ENCODE assay signal across 19 cellular contexts in the genomic region with DNA sequence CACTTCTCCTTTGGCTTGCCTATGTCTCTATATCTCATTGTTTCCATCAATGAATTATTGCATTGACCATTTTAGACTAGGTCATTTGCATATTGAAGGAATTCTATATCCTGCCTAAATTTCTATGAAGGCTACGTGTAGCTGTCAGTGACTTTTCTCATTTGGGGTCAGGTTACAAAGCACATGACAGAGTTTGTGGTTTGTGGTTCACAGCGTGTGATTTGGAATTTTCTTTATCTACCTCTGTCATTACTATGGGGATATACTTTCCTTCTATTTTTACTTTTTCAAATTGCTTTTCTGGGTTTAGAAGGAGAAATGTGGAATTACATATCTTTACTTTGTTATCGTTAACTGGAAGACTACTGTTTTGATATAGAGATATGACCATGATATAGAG.
DNase-seq lines count a peak whose midpoint lies in the region; ATAC-seq, FAIRE-seq and TF ChIP-seq lines count a peak whose summit lies in the region.
"Had no signal": no experiment of that assay in that cellular context is flagged by ENCODE, and none has a peak within 500 bp of the region (broad histone marks: within the 10 kb centered on the region; RNA-seq: fewer than 3 reads in every experiment).

No MANE protein-coding gene starts in this region.

- no peak for TF ChIP-seq CTCF in chondrocyte (IDR thresholded peaks at IDR 0.05)
- no peak for TF ChIP-seq CTCF in Calu3 (IDR thresholded peaks at IDR 0.05; ENCODE audit: unreplicated experiment)

- no peak for ATAC-seq in activated naive CD8-positive, alpha-beta T cell treated with anti-CD3 and anti-CD28 coated beads, Interleukin-2, amount 50 U/mL, for 24 hours
- no peak for ATAC-seq in HG03442 (IDR thresholded peaks at IDR 0.05; ENCODE audit: unreplicated experiment)
- ATAC-seq: right cardiac atrium had no signal

- H3K36me3 Mint-ChIP-seq in activated naive CD8-positive, alpha-beta T cell treated with anti-CD3 and anti-CD28 coated beads, Interleukin-2, amount 50 U/mL, for 24 hours (ENCODE audit: low read depth): no peaks in the 10 kb centered on the region
- peaks cover 1% of the 10 kb centered on the region for H3K36me3 Mint-ChIP-seq in activated naive CD8-positive, alpha-beta T cell treated with anti-CD3 and anti-CD28 coated beads for 36 hours
- H3K36me3 Mint-ChIP-seq in chondrocyte (ENCODE audit: low read depth) (no peaks in the 10 kb centered on the region), Calu3 (ENCODE audit: insufficient read depth, unreplicated experiment) (no peaks in the 10 kb centered on the region)
- H3K36me3 Mint-ChIP-seq: mesothelial cell of epicardium had no signal

- intact Hi-C loops in Calu3 (cut with micrococcal nuclease; ENCODE audit: unreplicated experiment): no loop called here

- no TSS peak for BruUV-seq in Calu3 (replicated peaks; lab: Mats Ljungman, UMichigan)

- FAIRE-seq in urothelium cell line (lab: Jason Lieb, UNC): peak; percentile 17
- FAIRE-seq: G401.6 had no signal

- peaks cover 5% of the 10 kb centered on the region for H3K9me3 Mint-ChIP-seq in activated naive CD8-positive, alpha-beta T cell treated with anti-CD3 and anti-CD28 coated beads, Interleukin-2, amount 50 U/mL, for 24 hours
- H3K9me3 Mint-ChIP-seq in activated naive CD8-positive, alpha-beta T cell treated with anti-CD3 and anti-CD28 coated beads for 36 hours: no peaks in the 10 kb centered on the region
- H3K9me3 Mint-ChIP-seq in chondrocyte (ENCODE audit: low read depth) (peaks cover 11% of the 10 kb centered on the region), Calu3 (ENCODE audit: low read depth, unreplicated experiment) (peaks cover 6% of the 10 kb centered on the region)

- peak overlapping the region; percentile 53 for H3K27ac Mint-ChIP-seq in activated naive CD8-positive, alpha-beta T cell treated with anti-CD3 and anti-CD28 coated beads, Interleukin-2, amount 50 U/mL, for 24 hours
- no peak overlapping the region for H3K27ac Mint-ChIP-seq in activated naive CD8-positive, alpha-beta T cell treated with anti-CD3 and anti-CD28 coated beads for 36 hours
- H3K27ac Mint-ChIP-seq in chondrocyte (ENCODE audit: unreplicated experiment): peak overlapping the region; percentile 25
- no peak overlapping the region for H3K27ac Mint-ChIP-seq in Calu3 (ENCODE audit: unreplicated experiment)
- H3K27ac Mint-ChIP-seq: mesothelial cell of epicardium had no signal

- no peak for DNase-seq in activated naive CD8-positive, alpha-beta T cell treated with anti-CD3 and anti-CD28 coated beads, Interleukin-2, amount 50 U/mL, for 24 hours
- DNase-seq in activated naive CD8-positive, alpha-beta T cell treated with anti-CD3 and anti-CD28 coated beads for 36 hours: no peak
- DNase-seq in RPMI7951 (ENCODE audit: low read depth): peak; percentile 70
- DNase-seq in chondrocyte (ENCODE audit: low spot score): no peak
- DNase-seq in urothelium cell line (ENCODE audit: low spot score): peak; percentile 38
- DNase-seq in NCI-H187 treated with DMSO at 0.1 percent for 48 hours (lab: John Stamatoyannopoulos, UW): no peak
- DNase-seq in Calu3: no peak
- DNase-seq: ACHN; activated CD4-positive, alpha-beta T cell treated with anti-CD3 and anti-CD28 coated beads for 48 hours; activated naive CD4-positive, alpha-beta T cell treated with anti-CD3 and anti-CD28 coated beads, Interleukin-2, amount 50 U/mL, for 16 hours; effector CD8-positive, alpha-beta T cell; NCI-H1092 treated with DMSO at 0.1 percent for 48 hours; NCI-H446 treated with DMSO at 0.1 percent for 48 hours; right cardiac atrium; stimulated activated CD4-positive, alpha-beta T cell treated with anti-CD3 and anti-CD28 coated beads, Interleukin-1b, Interleukin-23, amount 100 ng/mL, for 48 hours; T-helper 9 cell had no signal

- H3K27me3 Mint-ChIP-seq in activated naive CD8-positive, alpha-beta T cell treated with anti-CD3 and anti-CD28 coated beads, Interleukin-2, amount 50 U/mL, for 24 hours: no peaks in the 10 kb centered on the region
- H3K27me3 Mint-ChIP-seq in activated naive CD8-positive, alpha-beta T cell treated with anti-CD3 and anti-CD28 coated beads for 36 hours: no peaks in the 10 kb centered on the region
- H3K27me3 Mint-ChIP-seq in chondrocyte (ENCODE audit: low read depth): no peaks in the 10 kb centered on the region
- no peaks in the 10 kb centered on the region for H3K27me3 Mint-ChIP-seq in Calu3 (ENCODE audit: unreplicated experiment)

- H3K4me1 Mint-ChIP-seq in activated naive CD8-positive, alpha-beta T cell treated with anti-CD3 and anti-CD28 coated beads, Interleukin-2, amount 50 U/mL, for 24 hours: peaks cover 31% of the 10 kb centered on the region
- peaks cover 16% of the 10 kb centered on the region for H3K4me1 Mint-ChIP-seq in activated naive CD8-positive, alpha-beta T cell treated with anti-CD3 and anti-CD28 coated beads for 36 hours
- H3K4me1 Mint-ChIP-seq in chondrocyte (ENCODE audit: low read depth) (peaks cover 23% of the 10 kb centered on the region), Calu3 (ENCODE audit: low read depth, unreplicated experiment) (no peaks in the 10 kb centered on the region)

- CTCF ChIA-PET in Calu3 (lab: Charles Lee): no interaction called here

- H3K4me3 Mint-ChIP-seq in activated naive CD8-positive, alpha-beta T cell treated with anti-CD3 and anti-CD28 coated beads, Interleukin-2, amount 50 U/mL, for 24 hours: no peak overlapping the region
- no peak overlapping the region for H3K4me3 Mint-ChIP-seq in activated naive CD8-positive, alpha-beta T cell treated with anti-CD3 and anti-CD28 coated beads for 36 hours
- H3K4me3 Mint-ChIP-seq in chondrocyte (ENCODE audit: unreplicated experiment) (no peak overlapping the region), Calu3 (ENCODE audit: low read depth, unreplicated experiment) (no peak overlapping the region)
- H3K4me3 Mint-ChIP-seq: mesothelial cell of epicardium had no signal

Comparison
In these comparisons a context has a peak if more than half of its experiments do, and no peak if none do; other contexts are left out.
1. H3K27ac Mint-ChIP-seq: peak in activated naive CD8-positive, alpha-beta T cell treated with anti-CD3 and anti-CD28 coated beads, Interleukin-2, amount 50 U/mL, for 24 hours (single experiment) and chondrocyte (single experiment); none in activated naive CD8-positive, alpha-beta T cell treated with anti-CD3 and anti-CD28 coated beads for 36 hours (single experiment) and Calu3 (single experiment).
2. DNase-seq: peak in RPMI7951 (single experiment) and urothelium cell line (single experiment); none in activated naive CD8-positive, alpha-beta T cell treated with anti-CD3 and anti-CD28 coated beads, Interleukin-2, amount 50 U/mL, for 24 hours (single experiment), activated naive CD8-positive, alpha-beta T cell treated with anti-CD3 and anti-CD28 coated beads for 36 hours (single experiment), chondrocyte (single experiment), NCI-H187 treated with DMSO at 0.1 percent for 48 hours (single experiment) and Calu3 (single experiment).